Comparison of ENCODE assay signal across 10 cellular contexts in genomic region chr7:101804642-101805401, GRCh38. TPM values are rescaled to one million over a fixed set of nuclear protein-coding genes. Genes with fewer than 3 reads are reported as not detected.
DNase-seq lines count a peak whose midpoint lies in the region; ATAC-seq, FAIRE-seq and TF ChIP-seq lines count a peak whose summit lies in the region.
"Had no signal": no experiment of that assay in that cellular context is flagged by ENCODE, and none has a peak within 500 bp of the region (broad histone marks: within the 10 kb centered on the region; RNA-seq: fewer than 3 reads in every experiment).

No MANE protein-coding gene starts in this region.

- CTCF ChIA-PET in OCI-LY7 (lab: Charles Lee; ENCODE audit: unreplicated experiment), result interaction anchor here (1.2 to 1.3 kb wide), 2 partner anchors 8 to 116 kb away, joined by 3 to 7 read pairs; no protein-coding TSS in a partner anchor

- TF ChIP-seq CTCF in OCI-LY7 (conservative IDR thresholded peaks at IDR 0.05; ENCODE audit: low read length) (peak; percentile 71), fibroblast of villous mesenchyme (IDR thresholded peaks at IDR 0.05; ENCODE audit: insufficient read depth, low read depth, low read length) (peak; percentile 20)

- H3K9me3 Mint-ChIP-seq in activated CD4-positive, alpha-beta T cell treated with anti-CD3 and anti-CD28 coated beads, Interleukin-2, amount 10 ng/mL, durations not matched to agents 24 days and 14 days, result no peaks in the 10 kb centered on the region
- H3K9me3 Mint-ChIP-seq: activated naive CD4-positive, alpha-beta T cell treated with anti-CD3 and anti-CD28 coated beads, Interleukin-2, amount 50 U/mL, for 72 hours had no signal

- peak overlapping the region; percentile 80 for H3K27ac ChIP-seq in OCI-LY7 (ENCODE audit: low read depth, low read length, poor library complexity, severe bottlenecking)
- H3K27ac ChIP-seq in small intestine (ENCODE audit: low read depth in 1 of 2, low read length in 1 of 2), result no peak overlapping the region

- H3K9me2 ChIP-seq in OCI-LY7 (ENCODE audit: insufficient read depth, low read length), result no peaks in the 10 kb centered on the region

- no peaks in the 10 kb centered on the region for H3K36me3 Mint-ChIP-seq in activated CD4-positive, alpha-beta T cell treated with anti-CD3 and anti-CD28 coated beads, Interleukin-2, amount 10 ng/mL, durations not matched to agents 24 days and 14 days (ENCODE audit: low read depth)
- H3K36me3 Mint-ChIP-seq: activated naive CD4-positive, alpha-beta T cell treated with anti-CD3 and anti-CD28 coated beads, Interleukin-2, amount 50 U/mL, for 72 hours had no signal

- H3K9me3 ChIP-seq in OCI-LY7 (ENCODE audit: low read length) (no peaks in the 10 kb centered on the region), small intestine (ENCODE audit: control insufficient read depth, low read depth) (no peaks in the 10 kb centered on the region)

- no peak overlapping the region for H3K27ac Mint-ChIP-seq in activated CD4-positive, alpha-beta T cell treated with anti-CD3 and anti-CD28 coated beads, Interleukin-2, amount 10 ng/mL, durations not matched to agents 24 days and 14 days

- peaks cover 12% of the 10 kb centered on the region for H3K4me1 Mint-ChIP-seq in activated CD4-positive, alpha-beta T cell treated with anti-CD3 and anti-CD28 coated beads, Interleukin-2, amount 10 ng/mL, durations not matched to agents 24 days and 14 days

- H4K20me1 ChIP-seq in OCI-LY7 (ENCODE audit: insufficient read depth, low read length), result no peaks in the 10 kb centered on the region

- peak overlapping the region; percentile 65 for H3K4me2 ChIP-seq in OCI-LY7 (ENCODE audit: low read length)

- ATAC-seq in HG02885 (IDR thresholded peaks at IDR 0.05; ENCODE audit: poor library complexity, unreplicated experiment), result no peak
- ATAC-seq in HG03442 (IDR thresholded peaks at IDR 0.05; ENCODE audit: unreplicated experiment), result no peak

- H3K79me2 ChIP-seq in OCI-LY7 (ENCODE audit: insufficient read depth, low read depth, low read length), result no peaks in the 10 kb centered on the region

- H3K4me1 ChIP-seq in OCI-LY7 (ENCODE audit: insufficient read depth, low read length, poor library complexity, severe bottlenecking), result peaks cover 78% of the 10 kb centered on the region
- peaks cover 0 to 4% of the 10 kb centered on the region in 2 donors for H3K4me1 ChIP-seq in small intestine (ENCODE audit: control insufficient read depth in 2 of 2, insufficient read depth in 1 of 2, low read depth in 1 of 2, low read length in 1 of 2)

- H2AFZ ChIP-seq in OCI-LY7 (ENCODE audit: low read length), result peak overlapping the region; percentile 73; the same call in 1 of the 2 replicates

- DNase-seq in activated CD4-positive, alpha-beta T cell treated with anti-CD3 and anti-CD28 coated beads, Interleukin-2, amount 10 ng/mL, durations not matched to agents 24 days and 14 days, result peak; percentile 60
- no peak for DNase-seq in activated CD4-positive, alpha-beta T cell treated with anti-CD3 and anti-CD28 coated beads, Interleukin-2, amount 50 U/mL, for 1 hour
- DNase-seq in OCI-LY7 (ENCODE audit: low spot score), result peak; percentile 72
- no peak for DNase-seq in fibroblast of villous mesenchyme (ENCODE audit: low read depth)
- peak; percentile 55 for DNase-seq in small intestine
- no peak for DNase-seq in NOMO-1 treated with DMSO at 0.1 percent for 48 hours (lab: John Stamatoyannopoulos, UW; ENCODE audit: unreplicated experiment)
- DNase-seq: left cardiac atrium had no signal

- POLR2A ChIA-PET in OCI-LY7 (lab: Charles Lee), result interaction anchor here (0.7 to 15.8 kb wide), 11 partner anchors 9 to 75 kb away, joined by 3 to 177 read pairs (median 3); partner anchors contain the start of gene CUX1

- intact Hi-C loops in activated CD4-positive, alpha-beta T cell treated with anti-CD3 and anti-CD28 coated beads, Interleukin-2, amount 10 ng/mL, durations not matched to agents 24 days and 14 days (cut with micrococcal nuclease), result no loop called here
- intact Hi-C loops in OCI-LY7 (cut with micrococcal nuclease; ENCODE audit: unreplicated experiment), result loop anchor here (10.0 kb wide), 1 partner anchor 640 kb away; no protein-coding TSS in a partner anchor

- H3K36me3 ChIP-seq in OCI-LY7 (ENCODE audit: insufficient read depth, low read length) (no peaks in the 10 kb centered on the region), small intestine (ENCODE audit: control insufficient read depth in 2 of 2, insufficient read depth in 2 of 2, low read length in 2 of 2) (no peaks in the 10 kb centered on the region)

- peaks cover 0 to 3% of the 10 kb centered on the region in 2 donors for H3K27me3 ChIP-seq in small intestine (ENCODE audit: control insufficient read depth in 2 of 2, insufficient read depth in 2 of 2, low read length in 2 of 2)

- H3K27me3 Mint-ChIP-seq in activated CD4-positive, alpha-beta T cell treated with anti-CD3 and anti-CD28 coated beads, Interleukin-2, amount 10 ng/mL, durations not matched to agents 24 days and 14 days, result peaks cover 30% of the 10 kb centered on the region

- no peak overlapping the region for H3K4me3 Mint-ChIP-seq in activated CD4-positive, alpha-beta T cell treated with anti-CD3 and anti-CD28 coated beads, Interleukin-2, amount 10 ng/mL, durations not matched to agents 24 days and 14 days

- FAIRE-seq in small intestine (lab: Jason Lieb, UNC), result no peak

- WGBS in small intestine, 3 donors, result 12 to 25% (median 17%) methylated on average over 14 of the region's 14 CpGs

- BruUV-seq in OCI-LY7 (replicated peaks; lab: Mats Ljungman, UMichigan), result no TSS peak

- H3K4me3 ChIP-seq in OCI-LY7 (ENCODE audit: low read depth, low read length, poor library complexity, severe bottlenecking) (peak overlapping the region; percentile 51), fibroblast of villous mesenchyme (ENCODE audit: low read depth, low read length) (no peak overlapping the region), small intestine (ENCODE audit: low read depth in 1 of 2, low read length in 2 of 2) (no peak overlapping the region)

RNA-seq across cellular contexts. Expression of gene CUX1, which starts 12.6 kb away (rescaled TPM):
- 25.7 and 31.5 TPM in 2 replicates for total RNA-seq in activated CD4-positive, alpha-beta T cell treated with anti-CD3 and anti-CD28 coated beads, Interleukin-2, amount 10 ng/mL, durations not matched to agents 24 days and 14 days
- 131 and 143 TPM in 2 replicates for total RNA-seq in OCI-LY7 (2014; rRNA removed; shearing (Covaris generic))
- total RNA-seq in OCI-LY7 (2022), result 199 and 247 TPM in 2 replicates
- total RNA-seq in fibroblast of villous mesenchyme, result 45.7 and 46.2 TPM in 2 replicates
- 10 to 100 TPM; 29.2 to 32.9 (median 31.8) TPM for polyA plus RNA-seq in small intestine

Comparison
In these comparisons a context has a peak if more than half of its experiments do, and no peak if none do; other contexts are left out.
1. DNase-seq: peak in activated CD4-positive, alpha-beta T cell treated with anti-CD3 and anti-CD28 coated beads, Interleukin-2, amount 10 ng/mL, durations not matched to agents 24 days and 14 days (single experiment), OCI-LY7 (single experiment) and small intestine (single experiment); none in activated CD4-positive, alpha-beta T cell treated with anti-CD3 and anti-CD28 coated beads, Interleukin-2, amount 50 U/mL, for 1 hour (single experiment), fibroblast of villous mesenchyme (single experiment) and NOMO-1 treated with DMSO at 0.1 percent for 48 hours (single experiment).